In the genomic region with DNA sequence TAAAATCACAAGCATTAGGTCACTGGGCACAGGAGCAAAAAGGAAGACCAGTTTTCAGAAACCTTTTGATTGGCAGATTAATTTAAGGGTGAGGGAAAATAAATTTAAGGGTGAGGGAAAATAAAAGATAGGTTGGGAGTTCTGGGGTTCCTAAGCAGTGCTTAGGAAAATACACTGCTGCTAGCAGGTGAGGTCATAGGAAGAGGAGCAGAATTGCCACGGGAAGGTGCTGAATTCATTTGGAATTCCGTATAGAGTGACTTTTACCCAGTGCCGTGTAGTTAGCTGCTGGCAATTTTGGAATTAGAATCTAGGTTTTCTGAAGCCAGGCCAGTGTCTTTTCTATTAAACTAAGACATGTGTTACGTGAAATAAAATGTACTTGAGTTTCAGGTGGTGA, we compare ENCODE assay signal across 22 cellular contexts.
"Had no signal": no experiment of that assay in that cellular context is flagged by ENCODE, and none has a peak within 500 bp of the region (broad histone marks: within the 10 kb centered on the region; RNA-seq: fewer than 3 reads in every experiment).

No MANE protein-coding gene starts in this region.

- H3K36me3 ChIP-seq: SJSA1 had no signal

- ATAC-seq: HepG2, K562 had no signal

- H3K27ac ChIP-seq: KMS-11, SJSA1, SK-N-MC had no signal

- DNase-seq: Kasumi-1, MM.1S, NCI-H1105, NCI-H1417, NCI-H1436 treated with DMSO at 0.1 percent for 48 hours, NCI-H1694 treated with DMSO at 0.1 percent for 48 hours, NCI-H1930, NCI-H2081, NCI-H2107, NCI-H2227 treated with DMSO at 0.1 percent for 48 hours, NCI-H524, NCI-H526 treated with DMSO at 0.1 percent for 48 hours, NCI-H774, Right ventricle myocardium superior, RPMI8226, SIG-M5 had no signal

- H3K9me3 ChIP-seq: SJSA1 had no signal

- H3K27me3 ChIP-seq: SJSA1 had no signal

- H3K4me3 ChIP-seq: K562, SJSA1, SK-N-MC had no signal

- H3K4me3 Mint-ChIP-seq: IgD-negative memory B cell had no signal

- H3K27me3 Mint-ChIP-seq: IgD-negative memory B cell had no signal

- H3K27ac Mint-ChIP-seq: IgD-negative memory B cell had no signal
